Comparison of ENCODE assay signal across 8 cellular contexts in genomic region chr7:77157446-77157845, GRCh38. TPM values are rescaled to one million over a fixed set of nuclear protein-coding genes. Genes with fewer than 3 reads are reported as not detected.
DNase-seq lines count a peak whose midpoint lies in the region; ATAC-seq, FAIRE-seq and TF ChIP-seq lines count a peak whose summit lies in the region.

No MANE protein-coding gene starts in this region.

- H3K9me3 ChIP-seq in CD4-positive, alpha-beta T cell (ENCODE audit: control insufficient read depth, low read length), result no peaks in the 10 kb centered on the region
- no peaks in the 10 kb centered on the region for H3K9me3 ChIP-seq in CD8-positive, alpha-beta memory T cell (ENCODE audit: low read length)

- no peak overlapping the region for H3K27ac ChIP-seq in CD4-positive, alpha-beta T cell (ENCODE audit: low read depth, low read length)
- no peak overlapping the region for H3K27ac ChIP-seq in CD8-positive, alpha-beta memory T cell (ENCODE audit: low read depth, low read length)

- H3K4me3 ChIP-seq in GM08714 (ENCODE audit: low read length), result peak overlapping the region; percentile 48; the same call in 1 of the 2 replicates
- no peak overlapping the region for H3K4me3 ChIP-seq in CD8-positive, alpha-beta memory T cell (ENCODE audit: low read length)

- ATAC-seq in GM21381 (IDR thresholded peaks at IDR 0.05; ENCODE audit: unreplicated experiment) (peak; percentile 54), HG03521 (IDR thresholded peaks at IDR 0.05; ENCODE audit: unreplicated experiment) (peak; percentile 29)
- ATAC-seq in CD4-positive, alpha-beta T cell (ENCODE audit: poor library complexity), result no peak

- DNase-seq in chondrocyte (ENCODE audit: low spot score), result no peak
- no peak for DNase-seq in CD4-positive, alpha-beta T cell
- no peak for DNase-seq in activated CD8-positive, alpha-beta memory T cell treated with anti-CD3 and anti-CD28 coated beads, Interleukin-2, amount 50 U/mL, for 4 hours
- no peak for DNase-seq in CD8-positive, alpha-beta memory T cell
- DNase-seq in RCC 7860 (ENCODE audit: low spot score), result no peak

- no peaks in the 10 kb centered on the region for H3K27me3 Mint-ChIP-seq in chondrocyte (ENCODE audit: low read depth)
- H3K27me3 Mint-ChIP-seq in CD4-positive, alpha-beta T cell, result no peaks in the 10 kb centered on the region
- H3K27me3 Mint-ChIP-seq in CD8-positive, alpha-beta memory T cell, result no peaks in the 10 kb centered on the region

- no peak for TF ChIP-seq CTCF in chondrocyte (IDR thresholded peaks at IDR 0.05)
- TF ChIP-seq CTCF in CD4-positive, alpha-beta T cell (IDR thresholded peaks at IDR 0.05), result no peak

- no peaks in the 10 kb centered on the region for H3K4me1 ChIP-seq in CD8-positive, alpha-beta memory T cell (ENCODE audit: insufficient read depth, low read length)

- POLR2A ChIA-PET in CD4-positive, alpha-beta T cell (lab: Charles Lee), result no interaction called here
- POLR2A ChIA-PET in CD8-positive, alpha-beta memory T cell (lab: Charles Lee), result no interaction called here

- no peak overlapping the region for H3K4me3 Mint-ChIP-seq in chondrocyte (ENCODE audit: unreplicated experiment)
- H3K4me3 Mint-ChIP-seq in CD4-positive, alpha-beta T cell, result no peak overlapping the region
- H3K4me3 Mint-ChIP-seq in CD8-positive, alpha-beta memory T cell, result no peak overlapping the region

- no peaks in the 10 kb centered on the region for H3K9me3 Mint-ChIP-seq in chondrocyte (ENCODE audit: low read depth)
- H3K9me3 Mint-ChIP-seq in CD4-positive, alpha-beta T cell, result no peaks in the 10 kb centered on the region
- no peaks in the 10 kb centered on the region for H3K9me3 Mint-ChIP-seq in CD8-positive, alpha-beta memory T cell

- no peaks in the 10 kb centered on the region for H3K36me3 ChIP-seq in CD8-positive, alpha-beta memory T cell (ENCODE audit: insufficient read depth, low read length)

- H3K27ac Mint-ChIP-seq in chondrocyte (ENCODE audit: unreplicated experiment), result peak overlapping the region; percentile 57
- no peak overlapping the region for H3K27ac Mint-ChIP-seq in CD4-positive, alpha-beta T cell
- peak overlapping the region in 2 of 8 donors; percentile 67 to 75 for H3K27ac Mint-ChIP-seq in CD8-positive, alpha-beta memory T cell

- intact Hi-C loops in CD4-positive, alpha-beta T cell (cut with DNase I, micrococcal nuclease), result no loop called here

- no peaks in the 10 kb centered on the region for H3K27me3 ChIP-seq in CD4-positive, alpha-beta T cell (ENCODE audit: control insufficient read depth, insufficient read depth, low read length)
- H3K27me3 ChIP-seq in CD8-positive, alpha-beta memory T cell (ENCODE audit: insufficient read depth, low read length, poor library complexity, severe bottlenecking), result no peaks in the 10 kb centered on the region

- H3K36me3 Mint-ChIP-seq in chondrocyte (ENCODE audit: low read depth), result no peaks in the 10 kb centered on the region
- no peaks in the 10 kb centered on the region for H3K36me3 Mint-ChIP-seq in CD4-positive, alpha-beta T cell (ENCODE audit: low read depth)
- H3K36me3 Mint-ChIP-seq in CD8-positive, alpha-beta memory T cell, result no peaks in the 10 kb centered on the region

- H3K4me1 Mint-ChIP-seq in chondrocyte (ENCODE audit: low read depth), result peaks cover 20% of the 10 kb centered on the region
- H3K4me1 Mint-ChIP-seq in CD4-positive, alpha-beta T cell (ENCODE audit: low read depth), result peaks cover 7% of the 10 kb centered on the region
- peaks cover 5 to 22% (median 13%) of the 10 kb centered on the region in 3 donors for H3K4me1 Mint-ChIP-seq in CD8-positive, alpha-beta memory T cell

- no peak for FAIRE-seq in RCC 7860 (lab: Jason Lieb, UNC)

- CTCF ChIA-PET in CD4-positive, alpha-beta T cell (lab: Charles Lee), result no interaction called here
- CTCF ChIA-PET in CD8-positive, alpha-beta memory T cell (lab: Charles Lee), result no interaction called here

RNA-seq across cellular contexts. Expression of gene CCDC146, which starts 35.0 kb away (rescaled TPM):
- total RNA-seq in chondrocyte, result 3.0 to 5.1 TPM (median 3.1 TPM) in 3 replicates
- total RNA-seq in CD4-positive, alpha-beta T cell, result 10 to 100 TPM; 10.3 to 10.5 TPM
- 1 to 10 TPM; 1.2 to 1.5 TPM for total RNA-seq in CD8-positive, alpha-beta memory T cell
- 5.6 TPM for polyA plus RNA-seq in CD8-positive, alpha-beta memory T cell

RNA-seq across cellular contexts. Expression of gene FGL2, which starts 42.2 kb away (rescaled TPM):
- 0.19 TPM in 1 of 3 replicates, not detected in the others for total RNA-seq in chondrocyte
- 1 to 10 TPM; 1.5 to 1.6 TPM for total RNA-seq in CD4-positive, alpha-beta T cell
- total RNA-seq in CD8-positive, alpha-beta memory T cell, result 1 to 10 TPM; 2.2 to 3.1 TPM
- polyA plus RNA-seq in CD8-positive, alpha-beta memory T cell, result 4.1 TPM
